15 cellular contexts compared by ENCODE assay signal in genomic region chr1:45033356-45033755, GRCh38. TPM values are rescaled to one million over a fixed set of nuclear protein-coding genes. Genes with fewer than 3 reads are reported as not detected.
DNase-seq lines count a peak whose midpoint lies in the region; ATAC-seq and TF ChIP-seq lines count a peak whose summit lies in the region.
"Had no signal": no experiment of that assay in that cellular context is flagged by ENCODE, and none has a peak within 500 bp of the region (broad histone marks: within the 10 kb centered on the region; RNA-seq: fewer than 3 reads in every experiment).

No MANE protein-coding gene starts in this region.

- TF ChIP-seq POLR2A in vagina (IDR thresholded peaks at IDR 0.05) (no peak), adrenal gland (IDR thresholded peaks at IDR 0.05) (no peak)

- H3K4me1 Mint-ChIP-seq in natural killer cell = no peaks in the 10 kb centered on the region
- H3K4me1 Mint-ChIP-seq in natural killer cell treated with Interleukin-12 subunit alpha and Interleukin-12 subunit beta and Interleukin-15 and Interleukin-18, amount 100 ng/mL, for 72 hours (ENCODE audit: low read depth in 2 of 2) = no peaks in the 10 kb centered on the region

- peak overlapping the region in 1 of 2 donors; percentile 58 for H3K27ac Mint-ChIP-seq in natural killer cell
- no peak overlapping the region for H3K27ac Mint-ChIP-seq in natural killer cell treated with Interleukin-12 subunit alpha and Interleukin-12 subunit beta and Interleukin-15 and Interleukin-18, amount 100 ng/mL, for 72 hours
- H3K27ac Mint-ChIP-seq: progenitor cell of endocrine pancreas had no signal

- TF ChIP-seq CTCF in natural killer cell (IDR thresholded peaks at IDR 0.05) (no peak), vagina (IDR thresholded peaks at IDR 0.05) (no peak), adrenal gland (IDR thresholded peaks at IDR 0.05) (no peak)

- H3K9me3 Mint-ChIP-seq in natural killer cell = no peaks in the 10 kb centered on the region
- H3K9me3 Mint-ChIP-seq in natural killer cell treated with Interleukin-12 subunit alpha and Interleukin-12 subunit beta and Interleukin-15 and Interleukin-18, amount 100 ng/mL, for 72 hours = no peaks in the 10 kb centered on the region

- no peaks in the 10 kb centered on the region for H3K27me3 ChIP-seq in vagina
- H3K27me3 ChIP-seq in adrenal gland = no peaks in the 10 kb centered on the region
- H3K27me3 ChIP-seq: stomach, uterus had no signal

- peaks cover 0 to 3% of the 10 kb centered on the region in 2 donors for H3K27me3 Mint-ChIP-seq in natural killer cell (ENCODE audit: low read depth in 2 of 2)
- H3K27me3 Mint-ChIP-seq in natural killer cell treated with Interleukin-12 subunit alpha and Interleukin-12 subunit beta and Interleukin-15 and Interleukin-18, amount 100 ng/mL, for 72 hours = no peaks in the 10 kb centered on the region
- H3K27me3 Mint-ChIP-seq: progenitor cell of endocrine pancreas had no signal

- ATAC-seq in natural killer cell = peak in 2 of 3 donors; percentile 55 to 69
- ATAC-seq in natural killer cell treated with Interleukin-12 subunit alpha and Interleukin-12 subunit beta and Interleukin-15 and Interleukin-18, amount 100 ng/mL, for 72 hours = no peak
- ATAC-seq in HG03460 (IDR thresholded peaks at IDR 0.05; ENCODE audit: unreplicated experiment) = peak; percentile 59
- ATAC-seq in HG02938 (IDR thresholded peaks at IDR 0.05; ENCODE audit: unreplicated experiment) = no peak

- no peak overlapping the region for H3K4me3 ChIP-seq in vagina
- H3K4me3 ChIP-seq in adrenal gland = no peak overlapping the region
- H3K4me3 ChIP-seq: left ventricle myocardium inferior, stomach, uterus had no signal

- 83 to 100% (median 92%) methylated on average over 1 of the region's 1 CpG for WGBS in adrenal gland, 4 donors

- H3K27ac ChIP-seq in vagina (no peak overlapping the region), adrenal gland (no peak overlapping the region)
- H3K27ac ChIP-seq: left ventricle myocardium inferior, stomach, uterus had no signal

- intact Hi-C loops in natural killer cell (cut with micrococcal nuclease) = no loop called here
- intact Hi-C loops in vagina (cut with DNase I) = no loop called here
- intact Hi-C loops in adrenal gland (cut with DNase I) = no loop called here

- H3K4me1 ChIP-seq in vagina (no peaks in the 10 kb centered on the region), adrenal gland (replicated peaks in 1 of 2) (peaks cover 16 to 21% of the 10 kb centered on the region in 2 donors)
- H3K4me1 ChIP-seq: left ventricle myocardium inferior, stomach, uterus had no signal

- H3K4me3 Mint-ChIP-seq in natural killer cell = no peak overlapping the region
- no peak overlapping the region for H3K4me3 Mint-ChIP-seq in natural killer cell treated with Interleukin-12 subunit alpha and Interleukin-12 subunit beta and Interleukin-15 and Interleukin-18, amount 100 ng/mL, for 72 hours

- H3K36me3 Mint-ChIP-seq in natural killer cell = no peaks in the 10 kb centered on the region
- H3K36me3 Mint-ChIP-seq in natural killer cell treated with Interleukin-12 subunit alpha and Interleukin-12 subunit beta and Interleukin-15 and Interleukin-18, amount 100 ng/mL, for 72 hours = no peaks in the 10 kb centered on the region

- DNase-seq in natural killer cell = no peak
- DNase-seq in natural killer cell treated with Interleukin-12 subunit alpha and Interleukin-12 subunit beta and Interleukin-15 and Interleukin-18, amount 100 ng/mL, for 72 hours (ENCODE audit: low spot score) = no peak
- peak; percentile 34 for DNase-seq in RPMI8226
- DNase-seq in vagina (ENCODE audit: extremely low spot score in 2 of 2) = no peak
- no peak for DNase-seq in NCI-H748 treated with DMSO at 0.1 percent for 48 hours (lab: John Stamatoyannopoulos, UW)
- no peak for DNase-seq in adrenal gland
- DNase-seq: activated CD4-positive, alpha-beta T cell treated with anti-CD3 and anti-CD28 coated beads, Interleukin-2, amount 50 U/mL, for 48 hours; cerebellar nuclear complex; foreskin fibroblast; left ventricle myocardium inferior; stomach; uterus had no signal

- H3K9me3 ChIP-seq in vagina (no peaks in the 10 kb centered on the region), adrenal gland (replicated peaks in 1 of 3) (no peaks in the 10 kb centered on the region)
- H3K9me3 ChIP-seq: left ventricle myocardium inferior, stomach, uterus had no signal

- H3K36me3 ChIP-seq in vagina (no peaks in the 10 kb centered on the region), adrenal gland (replicated peaks in 1 of 2) (peaks cover 0 to 15% of the 10 kb centered on the region in 2 donors)
- H3K36me3 ChIP-seq: uterus had no signal

RNA-seq across cellular contexts. Expression of gene UROD, which starts 21.3 kb away (rescaled TPM):
- 10 to 100 TPM; 54.5 to 65.4 (median 56.6) TPM for total RNA-seq in natural killer cell
- 100 to 1,000 TPM in 1 of 2 donors, 10 to 100 TPM in 1; 72.5 to 109 TPM for total RNA-seq in natural killer cell treated with Interleukin-12 subunit alpha and Interleukin-12 subunit beta and Interleukin-15 and Interleukin-18, amount 100 ng/mL, for 72 hours
- 65.6 TPM for total RNA-seq in vagina
- total RNA-seq in adrenal gland = 100 to 1,000 TPM; 169 to 324 (median 219) TPM
- polyA plus RNA-seq in adrenal gland = 100 to 1,000 TPM; 219 to 380 (median 265) TPM

RNA-seq across cellular contexts. Expression of gene HECTD3, which starts 22.2 kb away (rescaled TPM):
- total RNA-seq in natural killer cell = 10 to 100 TPM; 56.6 to 67.4 (median 64.4) TPM
- 10 to 100 TPM; 39.0 to 42.8 TPM for total RNA-seq in natural killer cell treated with Interleukin-12 subunit alpha and Interleukin-12 subunit beta and Interleukin-15 and Interleukin-18, amount 100 ng/mL, for 72 hours
- total RNA-seq in vagina = 29.7 TPM
- 10 to 100 TPM; 25.4 to 68.4 (median 50.8) TPM for total RNA-seq in adrenal gland
- 10 to 100 TPM; 31.1 to 73.7 (median 54.3) TPM for polyA plus RNA-seq in adrenal gland

RNA-seq across cellular contexts. Expression of gene EIF2B3, which starts 47.0 kb away (rescaled TPM):
- 10 to 100 TPM; 12.4 to 19.1 (median 14.3) TPM for total RNA-seq in natural killer cell
- total RNA-seq in natural killer cell treated with Interleukin-12 subunit alpha and Interleukin-12 subunit beta and Interleukin-15 and Interleukin-18, amount 100 ng/mL, for 72 hours = 10 to 100 TPM; 37.6 to 60.9 TPM
- 25.0 TPM for total RNA-seq in vagina
- total RNA-seq in adrenal gland = 10 to 100 TPM; 13.8 to 47.2 (median 37.1) TPM
- polyA plus RNA-seq in adrenal gland = 10 to 100 TPM; 12.6 to 61.0 (median 16.0) TPM

Comparison
In these comparisons a context has a peak if more than half of its experiments do, and no peak if none do; other contexts are left out.
1. ATAC-seq: peak in natural killer cell (2 of 3) and HG03460 (single experiment); none in natural killer cell treated with Interleukin-12 subunit alpha and Interleukin-12 subunit beta and Interleukin-15 and Interleukin-18, amount 100 ng/mL, for 72 hours (0 of 2) and HG02938 (single experiment).